In the genomic region with DNA sequence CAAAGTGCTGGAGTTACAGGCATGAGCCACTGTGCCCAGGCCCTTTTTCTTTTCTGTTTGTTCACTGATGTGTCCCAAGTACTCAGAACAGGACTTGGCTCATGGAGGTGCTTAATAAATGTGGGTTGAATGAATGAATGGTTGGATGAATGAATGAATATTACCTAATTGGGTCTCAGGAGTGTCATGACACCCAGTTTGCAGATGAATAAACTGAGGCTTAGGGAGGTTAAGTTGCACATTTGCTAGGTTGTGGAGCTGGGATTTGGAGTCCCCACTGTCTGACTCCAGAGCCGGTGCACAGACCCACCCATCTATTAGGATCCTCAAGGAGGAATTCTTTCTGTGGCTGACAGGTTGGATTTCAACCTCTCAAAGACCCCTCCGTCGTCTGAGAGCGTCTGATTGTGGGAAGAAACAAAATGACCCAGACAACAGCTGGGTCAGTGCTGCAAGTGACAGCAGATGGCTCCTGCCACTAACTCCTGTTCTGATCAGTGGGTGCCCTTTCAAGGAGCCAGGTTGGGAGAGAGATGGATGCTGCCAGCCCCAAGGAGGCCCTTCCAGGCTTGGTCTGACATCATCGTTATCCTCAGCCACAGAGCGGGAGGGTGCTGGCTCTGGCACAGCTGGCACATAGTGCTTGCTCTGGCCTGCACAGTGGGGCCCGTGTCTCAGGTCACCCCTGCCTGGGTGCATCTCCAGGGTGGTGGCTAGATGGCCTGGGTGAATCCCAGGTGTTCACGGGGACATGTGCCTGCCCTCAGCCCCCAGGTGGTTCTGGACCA, we compare ENCODE assay signal across 14 cellular contexts. TPM values are rescaled to one million over a fixed set of nuclear protein-coding genes. Genes with fewer than 3 reads are reported as not detected.
DNase-seq lines count a peak whose midpoint lies in the region; ATAC-seq, FAIRE-seq and TF ChIP-seq lines count a peak whose summit lies in the region.
"Had no signal": no experiment of that assay in that cellular context is flagged by ENCODE, and none has a peak within 500 bp of the region (broad histone marks: within the 10 kb centered on the region; RNA-seq: fewer than 3 reads in every experiment).

No MANE protein-coding gene starts in this region.

- H2AFZ ChIP-seq in K562 (ENCODE audit: low read depth, low read length), result no peak overlapping the region

- no TSS peak for BruUV-seq in K562 (replicated peaks; lab: Mats Ljungman, UMichigan)

- intact Hi-C loops in K562 (cut with micrococcal nuclease), result no loop called here
- intact Hi-C loops in left cardiac atrium (cut with DNase I), result no loop called here

- no peak overlapping the region for H3K4me2 ChIP-seq in K562 (ENCODE audit: insufficient read depth, low read length)

- no peaks in the 10 kb centered on the region for H3K79me2 ChIP-seq in K562 (ENCODE audit: control insufficient read depth, insufficient read depth, low read length)

- DNase-seq in K562 (ENCODE audit: extremely low read depth in 1 of 4, low spot score in 3 of 4) (no peak), left cardiac atrium (no peak), pons (ENCODE audit: low spot score) (peak; percentile 31), NK-92 (lab: John Stamatoyannopoulos, UW; ENCODE audit: unreplicated experiment) (no peak), SHP77 (lab: John Stamatoyannopoulos, UW) (no peak), KG1 (lab: John Stamatoyannopoulos, UW) (no peak)
- DNase-seq: activated T-cell treated with anti-CD3 and anti-CD28 coated beads, Interleukin-2, amount 50 U/mL, for 4 hours; amniotic stem cell; PC-3 had no signal

- peaks cover 4% of the 10 kb centered on the region for H3K9me1 ChIP-seq in K562 (ENCODE audit: control insufficient read depth, insufficient read depth, low read length)

- H3K4me3 ChIP-seq in K562, result no peak overlapping the region

- peak overlapping the region; percentile 70 for H3K27ac ChIP-seq in C4-2B
- H3K27ac ChIP-seq in K562 (ENCODE audit: extremely low read depth, low read depth, low read length), result no peak overlapping the region

- TF ChIP-seq RAD21 in K562 (CRISPR knock-in tag; conservative IDR thresholded peaks at IDR 0.05 in 1 of 2, IDR thresholded peaks at IDR 0.05 in 1 of 2), result no peak

- no peak for FAIRE-seq in K562 (lab: Jason Lieb, UNC)
- FAIRE-seq: keratinocyte had no signal

- POLR2A ChIA-PET in K562 (lab: Yijun Ruan, JAX), result interaction anchor here (0.5 kb wide), 2 partner anchors 42 to 43 kb away, joined by 4 to 5 read pairs; no protein-coding TSS in a partner anchor

- in situ Hi-C loops in K562 (cut with MboI), result no loop called here

- TF ChIP-seq CTCF in C4-2B (conservative IDR thresholded peaks at IDR 0.05), result no peak
- TF ChIP-seq CTCF in K562 (IDR thresholded peaks at IDR 0.05 in 2 of 3, conservative IDR thresholded peaks at IDR 0.05 in 1 of 3; ENCODE audit: insufficient read depth in 2 of 3, low read depth in 1 of 3, low read length in 3 of 3), result no peak

- ATAC-seq in K562 (no peak), left cardiac atrium (peak; percentile 54 to 57), HG03439 (IDR thresholded peaks at IDR 0.05; ENCODE audit: unreplicated experiment) (no peak)
- ATAC-seq: activated CD4-positive, CD25-positive, alpha-beta regulatory T cell treated with anti-CD3 and anti-CD28 coated beads, Interleukin-2, amount 50 U/mL, for 24 hours; activated T-cell treated with anti-CD3 and anti-CD28 coated beads, Interleukin-2, amount 50 U/mL, for 4 hours; HCT116; PC-3 had no signal

- peaks cover 27% of the 10 kb centered on the region for H4K20me1 ChIP-seq in K562 (replicated peaks; ENCODE audit: control insufficient read depth, insufficient read depth, low read length)

- no peak for TF ChIP-seq EP300 in K562 (IDR thresholded peaks at IDR 0.05; ENCODE audit: low read length)

- H3K9ac ChIP-seq in K562 (ENCODE audit: insufficient read depth in 1 of 2, low read depth in 2 of 2, low read length in 2 of 2), result no peak overlapping the region

- no peaks in the 10 kb centered on the region for H3K36me3 ChIP-seq in K562 (ENCODE audit: control insufficient read depth, insufficient read depth, low read length)

- H3K9me3 ChIP-seq in K562 (replicated peaks; ENCODE audit: control insufficient read depth, insufficient read depth, low read depth, low read length), result no peaks in the 10 kb centered on the region

- no peak for TF ChIP-seq POLR2A in K562 (conservative IDR thresholded peaks at IDR 0.05)

- CTCF ChIA-PET in K562 (lab: Yijun Ruan, JAX; ENCODE audit: low intra/inter-chr PET ratio), result no interaction called here

- H3K4me1 ChIP-seq in K562 (replicated peaks in 1 of 2; ENCODE audit: control insufficient read depth in 2 of 2, insufficient read depth in 2 of 2, low read length in 2 of 2), result no peaks in the 10 kb centered on the region

- H3K27me3 ChIP-seq in K562 (ENCODE audit: control insufficient read depth in 2 of 2, insufficient read depth in 2 of 2, low read length in 2 of 2), result peaks cover 10 to 74% of the 10 kb centered on the region in 2 experiments; a peak in 4 of 5 replicates

- 5% methylated on average over 8 of the region's 8 CpGs for WGBS in K562 (ENCODE audit: insufficient coverage, low coverage, missing lambda C conversion rate)

TF ChIP-seq in K562, 482 proteins besides CTCF, POLR2A, EP300 and RAD21:
- TF ChIP-seq, protein P1, sequence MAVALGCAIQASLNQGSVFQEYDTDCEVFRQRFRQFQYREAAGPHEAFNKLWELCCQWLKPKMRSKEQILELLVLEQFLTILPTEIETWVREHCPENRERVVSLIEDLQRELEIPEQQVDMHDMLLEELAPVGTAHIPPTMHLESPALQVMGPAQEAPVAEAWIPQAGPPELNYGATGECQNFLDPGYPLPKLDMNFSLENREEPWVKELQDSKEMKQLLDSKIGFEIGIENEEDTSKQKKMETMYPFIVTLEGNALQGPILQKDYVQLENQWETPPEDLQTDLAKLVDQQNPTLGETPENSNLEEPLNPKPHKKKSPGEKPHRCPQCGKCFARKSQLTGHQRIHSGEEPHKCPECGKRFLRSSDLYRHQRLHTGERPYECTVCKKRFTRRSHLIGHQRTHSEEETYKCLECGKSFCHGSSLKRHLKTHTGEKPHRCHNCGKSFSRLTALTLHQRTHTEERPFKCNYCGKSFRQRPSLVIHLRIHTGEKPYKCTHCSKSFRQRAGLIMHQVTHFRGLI (CRISPR knock-in tag; IDR thresholded peaks at IDR 0.05), result no peak
- TF ChIP-seq GATAD2A (IDR thresholded peaks at IDR 0.05), result no peak
- no peak for TF ChIP-seq ZEB2 (IDR thresholded peaks at IDR 0.05)
- TF ChIP-seq ZNF143 (CRISPR knock-in tag; IDR thresholded peaks at IDR 0.05), result no peak
- TF ChIP-seq, protein P2, sequence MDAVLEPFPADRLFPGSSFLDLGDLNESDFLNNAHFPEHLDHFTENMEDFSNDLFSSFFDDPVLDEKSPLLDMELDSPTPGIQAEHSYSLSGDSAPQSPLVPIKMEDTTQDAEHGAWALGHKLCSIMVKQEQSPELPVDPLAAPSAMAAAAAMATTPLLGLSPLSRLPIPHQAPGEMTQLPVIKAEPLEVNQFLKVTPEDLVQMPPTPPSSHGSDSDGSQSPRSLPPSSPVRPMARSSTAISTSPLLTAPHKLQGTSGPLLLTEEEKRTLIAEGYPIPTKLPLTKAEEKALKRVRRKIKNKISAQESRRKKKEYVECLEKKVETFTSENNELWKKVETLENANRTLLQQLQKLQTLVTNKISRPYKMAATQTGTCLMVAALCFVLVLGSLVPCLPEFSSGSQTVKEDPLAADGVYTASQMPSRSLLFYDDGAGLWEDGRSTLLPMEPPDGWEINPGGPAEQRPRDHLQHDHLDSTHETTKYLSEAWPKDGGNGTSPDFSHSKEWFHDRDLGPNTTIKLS (IDR thresholded peaks at IDR 0.05; ENCODE audit: borderline replicate concordance, low read depth), result no peak
- TF ChIP-seq, protein P3, sequence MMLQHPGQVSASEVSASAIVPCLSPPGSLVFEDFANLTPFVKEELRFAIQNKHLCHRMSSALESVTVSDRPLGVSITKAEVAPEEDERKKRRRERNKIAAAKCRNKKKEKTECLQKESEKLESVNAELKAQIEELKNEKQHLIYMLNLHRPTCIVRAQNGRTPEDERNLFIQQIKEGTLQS (IDR thresholded peaks at IDR 0.05), result no peak
- TF ChIP-seq, protein P3 (CRISPR knock-in tag; conservative IDR thresholded peaks at IDR 0.05), result no peak
- TF ChIP-seq SMARCB1 (IDR thresholded peaks at IDR 0.05; ENCODE audit: insufficient read length, low read depth), result no peak
- no peak for TF ChIP-seq SRF (CRISPR knock-in tag; IDR thresholded peaks at IDR 0.05)
- 0 out of 4 replicates have a peak, but pooled peaks of 1 of the 2 experiments have one; percentile 8 for TF ChIP-seq KDM1A (IDR thresholded peaks at IDR 0.05)
- TF ChIP-seq BCOR (IDR thresholded peaks at IDR 0.05), result peak; percentile 78
- no peak for TF ChIP-seq SP1 (CRISPR knock-in tag; IDR thresholded peaks at IDR 0.05)

RNA-seq across cellular contexts. Expression of a gene that starts 24.2 kb away (rescaled TPM):
- total RNA-seq in K562 (2011; cell fraction: chromatin; rRNA removed; ENCODE audit: low replicate concordance), result 0.09 TPM in 1 of 2 replicates, not detected in the other
- total RNA-seq in K562 (2011; cell fraction: nucleolus; rRNA removed), result 0.17 and 0.92 TPM in 2 replicates
- total RNA-seq in K562 (2011; cell fraction: nucleoplasm; rRNA removed), result 0.07 TPM in 1 of 2 replicates, not detected in the other
- total RNA-seq in K562 (2014; rRNA removed), result 0.09 TPM in 1 of 2 replicates, not detected in the other
- total RNA-seq in K562 (2014; rRNA removed; fragmentation: Illumina TruSeq; extraction: Trizol), result not detected in 2 replicates
- total RNA-seq in K562 (2015; rRNA removed; fragmentation: Illumina TruSeq; extraction: Trizol), result not detected in 2 replicates
- 0.13 TPM in 2 replicates for total RNA-seq in K562 (2021)
- 0.01 TPM in 1 of 2 replicates, not detected in the other for polyA plus RNA-seq in K562 (2011; rRNA removed)
- polyA plus RNA-seq in K562 (2011; cell fraction: cytosol; rRNA removed), result 0.27 TPM in 1 of 2 replicates, not detected in the other
- polyA plus RNA-seq in K562 (2011; cell fraction: nucleus; rRNA removed), result 0.41 and 0.52 TPM in 2 replicates
- polyA plus RNA-seq in K562 (2012), result not detected in 2 replicates
- polyA plus RNA-seq in K562 (2014; fragmentation: Illumina TruSeq; extraction: Trizol), result not detected in 2 replicates
- not detected for polyA plus RNA-seq in K562 (2014; fragmentation: Nextera tagmentation; extraction: Ambion mirVana)
- polyA plus RNA-seq in K562 (2014; rRNA removed), result not detected in 2 replicates
- not detected in 2 replicates for polyA minus RNA-seq in K562 (2011; rRNA and poly(A)+ RNA removed)
- 0.46 TPM in 1 of 2 replicates, not detected in the other for polyA minus RNA-seq in K562 (2011; cell fraction: cytosol; rRNA and poly(A)+ RNA removed)
- polyA minus RNA-seq in K562 (2011; cell fraction: nucleus; rRNA and poly(A)+ RNA removed), result 0.13 TPM in 1 of 2 replicates, not detected in the other
- 10 to 100 TPM; 40.6 to 44.9 TPM for total RNA-seq in left cardiac atrium

Comparison
In these comparisons a context has a peak if more than half of its experiments do, and no peak if none do; other contexts are left out.
1. ATAC-seq: peak in left cardiac atrium (2 of 2); none in K562 (single experiment) and HG03439 (single experiment).
2. RNA of a gene that starts 24.2 kb away (total RNA-seq): 40.6 to 44.9 TPM in left cardiac atrium; 0.07 to 0.92 TPM in K562; every median in the first group is over 10 times any median in the second.